Comparison of ENCODE assay signal across 17 cellular contexts in genomic region chr18:69982417-69982816, GRCh38.
"Had no signal": no experiment of that assay in that cellular context is flagged by ENCODE, and none has a peak within 500 bp of the region (broad histone marks: within the 10 kb centered on the region; RNA-seq: fewer than 3 reads in every experiment).

No MANE protein-coding gene starts in this region.

- ATAC-seq: left colon; naive thymus-derived CD4-positive, alpha-beta T cell; right lobe of liver had no signal

- H3K27me3 Mint-ChIP-seq: naive thymus-derived CD4-positive, alpha-beta T cell had no signal

- H3K9me3 ChIP-seq: prostate gland, right lobe of liver, SK-N-SH, suprapubic skin had no signal

- H3K4me3 ChIP-seq: breast epithelium, prostate gland, right lobe of liver, spleen, suprapubic skin had no signal

- DNase-seq: activated CD4-positive, alpha-beta T cell treated with anti-CD3 and anti-CD28 coated beads, Interleukin-2, amount 50 U/mL, for 48 hours; activated CD4-positive, CD25-positive, alpha-beta regulatory T cell; activated CD8-positive, alpha-beta memory T cell treated with anti-CD3 and anti-CD28 coated beads, Interleukin-2, amount 50 U/mL, for 4 hours; activated effector memory CD4-positive, alpha-beta T cell treated with Interleukin-2 at 50 U/mL for 16 hours; aorta; hypothalamus; left colon; naive thymus-derived CD4-positive, alpha-beta T cell; right lobe of liver; SK-N-SH; spleen; stimulated activated CD4-positive, alpha-beta T cell treated with anti-CD3 and anti-CD28 coated beads, Interleukin-1b, Interleukin-23, amount 100 ng/mL, for 48 hours; stimulated activated naive CD8-positive, alpha-beta T cell treated with anti-CD3 and anti-CD28 coated beads, Interleukin-15, Interleukin-2, amounts not matched to agents 100 U/mL and 50 U/mL, for 24 hours had no signal

- H3K27ac ChIP-seq: breast epithelium, prostate gland, right lobe of liver, spleen, suprapubic skin had no signal

- H3K27me3 ChIP-seq: breast epithelium, right lobe of liver, spleen, suprapubic skin had no signal

- H3K9ac ChIP-seq: SK-N-SH had no signal

- H3K4me1 ChIP-seq: breast epithelium, prostate gland, right lobe of liver, suprapubic skin had no signal

- H3K36me3 ChIP-seq: breast epithelium, prostate gland, right lobe of liver had no signal

- H3K27ac Mint-ChIP-seq: activated naive CD4-positive, alpha-beta T cell treated with anti-CD3 and anti-CD28 coated beads, Interleukin-2, amount 50 U/mL, for 72 hours had no signal

- H3K4me2 ChIP-seq: SK-N-SH had no signal
